In genomic region chr15:83067638-83067962, GRCh38 we compare ENCODE assay signal across 1 cellular context.
TF ChIP-seq lines count a peak whose summit lies in the region.

No MANE protein-coding gene starts in this region.

TF ChIP-seq in liver, 16 proteins besides CTCF, POLR2A, EP300 and RAD21 (continued from another document):
- TF ChIP-seq ZBTB33 (IDR thresholded peaks at IDR 0.05) (no peak), RXRA (IDR thresholded peaks at IDR 0.05) (no peak)
